20 cellular contexts compared by ENCODE assay signal in genomic region chr3:159936541-159936940, GRCh38. TPM values are rescaled to one million over a fixed set of nuclear protein-coding genes. Genes with fewer than 3 reads are reported as not detected.
A peak's percentile ranks its signal among the peaks of the same experiment; 100 is the strongest.
DNase-seq lines count a peak whose midpoint lies in the region; ATAC-seq and TF ChIP-seq lines count a peak whose summit lies in the region.
"Had no signal": no experiment of that assay in that cellular context is flagged by ENCODE, and none has a peak within 500 bp of the region (broad histone marks: within the 10 kb centered on the region; RNA-seq: fewer than 3 reads in every experiment).

No MANE protein-coding gene starts in this region.

- H3K14ac ChIP-seq in IMR-90 (replicated peaks; ENCODE audit: low read depth, low read length): no peak overlapping the region; the same call in 1 of the 2 replicates

- CTCF ChIA-PET in IMR-90 (lab: Yijun Ruan, JAX) (interaction anchor here (1.5 to 1.9 kb wide), 2 partner anchors 8 to 70 kb away, joined by 4 to 5 read pairs; no protein-coding TSS in a partner anchor), RWPE1 (lab: Yijun Ruan, JAX) (no interaction called here)

- H3K27me3 ChIP-seq in IMR-90 (ENCODE audit: control insufficient read depth, insufficient read depth, low read length): no peaks in the 10 kb centered on the region
- H3K27me3 ChIP-seq: BLaER1 treated with 17β-estradiol and CSF1 and Interleukin-3, amounts not matched to agents 10 nM and 100 nM had no signal

- peak overlapping the region; percentile 3; the same call in 1 of the 2 replicates for H2AK5ac ChIP-seq in IMR-90 (ENCODE audit: low read depth, low read length)

- TF ChIP-seq POLR2A in IMR-90 (IDR thresholded peaks at IDR 0.05; ENCODE audit: low read depth, low read length): no peak

- H3K27ac ChIP-seq in IMR-90 (ENCODE audit: insufficient read depth, low read length) (0 out of 2 replicates have a peak overlapping the region, but pooled peaks have one; percentile 25), RWPE1 (no peak overlapping the region)
- H3K27ac ChIP-seq: BLaER1 treated with 17β-estradiol and CSF1 and Interleukin-3, amounts not matched to agents 10 nM and 100 nM; KMS-11; SK-N-MC had no signal

- H3K56ac ChIP-seq in IMR-90 (ENCODE audit: extremely low read depth, insufficient read depth, low read length): no peak overlapping the region

- BruUV-seq in IMR-90 (replicated peaks; lab: Mats Ljungman, UMichigan): no TSS peak

- ATAC-seq in IMR-90 (ENCODE audit: low read depth): peak; percentile 46; the same call in 1 of the 2 replicates

- peak overlapping the region; percentile 83; the same call in 2 of the 3 replicates for H2BK15ac ChIP-seq in IMR-90 (ENCODE audit: low read depth, low read length)

- POLR2A ChIA-PET in IMR-90 (lab: Charles Lee; ENCODE audit: unreplicated experiment) (interaction anchor here (0.7 kb wide), 1 partner anchor 41 kb away, joined by 4 read pairs; no protein-coding TSS in a partner anchor), RWPE1 (lab: Yijun Ruan, JAX; ENCODE audit: low non-redundant PET) (no interaction called here)

- in situ Hi-C loops in IMR-90 (cut with MboI; ENCODE audit: low sequenced_read_pairs): no loop called here

- H2BK5ac ChIP-seq in IMR-90 (ENCODE audit: low read depth, low read length, poor library complexity, severe bottlenecking): peak overlapping the region; percentile 15

- no peaks in the 10 kb centered on the region for H4K20me1 ChIP-seq in IMR-90 (ENCODE audit: insufficient read depth, low read length)
- H4K20me1 ChIP-seq: BLaER1 treated with 17β-estradiol and CSF1 and Interleukin-3, amounts not matched to agents 10 nM and 100 nM had no signal

- H2BK20ac ChIP-seq in IMR-90 (ENCODE audit: low read depth, low read length): peak overlapping the region; percentile 57; the same call in 1 of the 2 replicates

- H3K9me1 ChIP-seq in IMR-90 (ENCODE audit: insufficient read depth, low read length): no peaks in the 10 kb centered on the region; the same call in 1 of the 2 replicates

- H3K36me3 ChIP-seq in IMR-90 (ENCODE audit: control insufficient read depth, insufficient read depth, low read length): no peaks in the 10 kb centered on the region
- H3K36me3 ChIP-seq: BLaER1 treated with 17β-estradiol and CSF1 and Interleukin-3, amounts not matched to agents 10 nM and 100 nM had no signal

- peak overlapping the region; percentile 7 for H2AFZ ChIP-seq in IMR-90 (replicated peaks; ENCODE audit: low read length, poor library complexity)

- DNase-seq in IMR-90: peak; percentile 36
- DNase-seq in choroid plexus epithelial cell (ENCODE audit: low read depth): peak; percentile 24
- DNase-seq in iris pigment epithelial cell (ENCODE audit: low read depth): peak; percentile 42
- no peak for DNase-seq in posterior cingulate gyrus
- no peak for DNase-seq in activated T-cell treated with anti-CD3 and anti-CD28 coated beads, Interleukin-2, amount 50 U/mL, for 48 hours
- DNase-seq in A172 (ENCODE audit: low spot score): no peak
- no peak for DNase-seq in RWPE1 (ENCODE audit: low spot score)
- DNase-seq: CD4-positive, alpha-beta memory T cell; DND-41; GDM1; NCI-H1105; NCI-H146; NCI-H2029; NCI-H2171; NCI-H526; OCI-M1; SHP77 treated with DMSO at 0.1 percent for 48 hours had no signal

- no peaks in the 10 kb centered on the region for H3K79me1 ChIP-seq in IMR-90 (ENCODE audit: low read depth in 1 of 2, low read length in 2 of 2)

- H4K5ac ChIP-seq in IMR-90 (ENCODE audit: low read depth, low read length): peak overlapping the region; percentile 6; the same call in 1 of the 2 replicates

- dilution Hi-C loops in IMR-90 (cut with HindIII; ENCODE audit: low sequenced_read_pairs, unreplicated experiment): no loop called here

- H3K9me3 ChIP-seq in IMR-90 (ENCODE audit: control insufficient read depth, insufficient read depth, low read length): peaks cover 8% of the 10 kb centered on the region

- H3K4me1 ChIP-seq in IMR-90 (ENCODE audit: control insufficient read depth, insufficient read depth, low read length): peaks cover 10% of the 10 kb centered on the region

- H4K91ac ChIP-seq in IMR-90 (ENCODE audit: insufficient read depth, low read depth, low read length): peak overlapping the region; percentile 16; the same call in 1 of the 2 replicates

- H3K9ac ChIP-seq in IMR-90 (ENCODE audit: low read depth, low read length): no peak overlapping the region
- H3K9ac ChIP-seq: BLaER1 treated with 17β-estradiol and CSF1 and Interleukin-3, amounts not matched to agents 10 nM and 100 nM; KMS-11 had no signal

- no peak overlapping the region for H3K23ac ChIP-seq in IMR-90 (ENCODE audit: low read depth, low read length)

- TF ChIP-seq RAD21 in IMR-90 (IDR thresholded peaks at IDR 0.05; ENCODE audit: low read length): no peak

- intact Hi-C loops in IMR-90 (cut with micrococcal nuclease): no loop called here
- intact Hi-C loops in posterior cingulate gyrus (cut with DNase I): no loop called here

- H4K8ac ChIP-seq in IMR-90 (ENCODE audit: low read depth in 2 of 2, low read length in 2 of 2): peak overlapping the region; percentile 20 to 35; a peak in 2 of 4 replicates

- no peak overlapping the region for H2AK9ac ChIP-seq in IMR-90 (replicated peaks; ENCODE audit: low read depth, low read length, poor library complexity)

- H3K4me2 ChIP-seq in IMR-90 (ENCODE audit: low read depth, low read length): no peak overlapping the region
- H3K4me2 ChIP-seq: BLaER1 treated with 17β-estradiol and CSF1 and Interleukin-3, amounts not matched to agents 10 nM and 100 nM; KMS-11 had no signal

- no peak overlapping the region for H3K4me3 ChIP-seq in IMR-90 (ENCODE audit: insufficient read depth, low read depth, low read length)
- no peak overlapping the region for H3K4me3 ChIP-seq in choroid plexus epithelial cell (ENCODE audit: low read depth, low read length)
- H3K4me3 ChIP-seq: BLaER1 treated with 17β-estradiol and CSF1 and Interleukin-3, amounts not matched to agents 10 nM and 100 nM; SK-N-MC had no signal

- TF ChIP-seq CTCF in IMR-90 (conservative IDR thresholded peaks at IDR 0.05; ENCODE audit: low read depth, low read length) (no peak), choroid plexus epithelial cell (conservative IDR thresholded peaks at IDR 0.05; ENCODE audit: low read depth, low read length) (no peak), RWPE1 (conservative IDR thresholded peaks at IDR 0.05; ENCODE audit: low read depth) (no peak)

- peak overlapping the region; percentile 45; the same call in 1 of the 2 replicates for H3K4ac ChIP-seq in IMR-90 (ENCODE audit: low read depth, low read length)

- H2BK120ac ChIP-seq in IMR-90 (ENCODE audit: low read depth, low read length): peak overlapping the region; percentile 14; the same call in 1 of the 2 replicates

- peak overlapping the region; percentile 53; the same call in 1 of the 2 replicates for H3K18ac ChIP-seq in IMR-90 (ENCODE audit: low read depth, low read length)

TF ChIP-seq in IMR-90, 13 proteins besides CTCF, POLR2A, EP300 and RAD21:
- TF ChIP-seq CHD1 (IDR thresholded peaks at IDR 0.05; ENCODE audit: low read depth, low read length) (no peak), MAZ (IDR thresholded peaks at IDR 0.05; ENCODE audit: borderline replicate concordance, low read depth, low read length) (no peak), MAFK (IDR thresholded peaks at IDR 0.05; ENCODE audit: low read depth, low read length) (no peak), MXI1 (IDR thresholded peaks at IDR 0.05; ENCODE audit: borderline replicate concordance, low read depth, low read length) (no peak), BHLHE40 (IDR thresholded peaks at IDR 0.05; ENCODE audit: low read depth, low read length) (no peak), ELK1 (IDR thresholded peaks at IDR 0.05; ENCODE audit: borderline replicate concordance, low read depth, low read length) (no peak), RCOR1 (IDR thresholded peaks at IDR 0.05; ENCODE audit: insufficient replicate concordance, low read length) (no peak), RFX5 (IDR thresholded peaks at IDR 0.05; ENCODE audit: low read depth, low read length) (no peak), FOS (IDR thresholded peaks at IDR 0.05; ENCODE audit: low read depth, low read length) (no peak), CEBPB (IDR thresholded peaks at IDR 0.05; ENCODE audit: low read depth, low read length) (no peak), USF2 (IDR thresholded peaks at IDR 0.05; ENCODE audit: low read depth, low read length) (no peak), SMC3 (IDR thresholded peaks at IDR 0.05; ENCODE audit: low read depth, low read length) (no peak), NFE2L2 (IDR thresholded peaks at IDR 0.05; ENCODE audit: low read depth, low read length) (no peak)

RNA-seq across cellular contexts. Expression of gene IL12A, which starts 52.1 kb away (rescaled TPM):
- 0.90 and 1.1 TPM in 2 replicates for total RNA-seq in IMR-90 (2012; rRNA removed)
- polyA plus RNA-seq in IMR-90 (2012; rRNA removed): 2.9 and 5.3 TPM in 2 replicates
- polyA plus RNA-seq in IMR-90 (2012; cell fraction: cytosol; rRNA removed): 10.0 and 10.9 TPM in 2 replicates
- polyA plus RNA-seq in IMR-90 (2012; cell fraction: nucleus; rRNA removed; ENCODE audit: low replicate concordance): 11.1 and 16.2 TPM in 2 replicates
- total RNA-seq in A172 (2014; rRNA removed; shearing (Covaris generic)): 2.0 and 9.1 TPM in 2 replicates
- polyA plus RNA-seq: CD4-positive, alpha-beta memory T cell had no signal

Comparison
In these comparisons a context has a peak if more than half of its experiments do, and no peak if none do; other contexts are left out.
1. DNase-seq: peak in IMR-90 (single experiment), choroid plexus epithelial cell (single experiment) and iris pigment epithelial cell (single experiment); none in posterior cingulate gyrus (0 of 10), activated T-cell treated with anti-CD3 and anti-CD28 coated beads, Interleukin-2, amount 50 U/mL, for 48 hours (0 of 2), A172 (single experiment) and RWPE1 (single experiment).